In the genomic region with DNA sequence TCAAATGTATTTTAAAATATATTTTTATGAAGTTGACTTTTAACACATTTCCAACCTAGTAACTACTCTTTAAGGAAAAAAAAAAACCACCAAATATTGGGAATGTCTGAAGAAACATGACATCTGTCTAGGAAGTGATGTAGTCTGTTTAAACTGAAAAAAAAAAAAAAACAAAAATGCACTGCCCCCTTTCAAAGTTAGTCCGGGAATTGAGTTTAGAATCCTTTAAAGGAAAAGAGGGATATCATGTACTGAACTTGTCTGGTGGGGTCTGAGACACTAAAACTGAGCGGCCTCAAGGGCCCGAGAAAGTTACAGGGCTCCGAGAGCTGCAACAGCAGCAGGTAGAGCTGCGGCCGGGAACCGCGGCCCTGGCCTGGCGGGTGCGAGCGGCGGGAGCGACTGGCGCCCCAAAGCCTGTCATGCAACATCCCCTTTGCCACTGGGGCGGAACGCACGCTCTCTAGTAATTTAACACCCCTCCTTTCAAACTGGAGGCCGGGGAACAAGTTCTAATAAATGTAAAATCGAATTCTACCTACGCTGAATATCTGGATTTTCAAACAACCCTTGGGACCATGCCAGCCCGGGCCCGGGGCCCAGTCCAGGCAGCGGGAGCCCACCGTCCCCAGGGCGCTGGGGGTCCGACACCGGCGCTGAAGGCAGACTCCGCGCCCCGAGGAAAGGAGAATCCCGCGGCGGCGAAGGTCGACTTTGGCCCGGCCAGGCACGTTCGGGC, we compare ENCODE assay signal across 8 cellular contexts. TPM values are rescaled to one million over a fixed set of nuclear protein-coding genes. Genes with fewer than 3 reads are reported as not detected.
DNase-seq lines count a peak whose midpoint lies in the region; ATAC-seq and TF ChIP-seq lines count a peak whose summit lies in the region.

No MANE protein-coding gene starts in this region.

- H3K27me3 Mint-ChIP-seq in activated CD4-positive, alpha-beta memory T cell treated with anti-CD3 and anti-CD28 coated beads, Interleukin-2, amount 10 ng/mL, durations not matched to agents 7 days and 5 days: no peaks in the 10 kb centered on the region
- peaks cover 5% of the 10 kb centered on the region for H3K27me3 Mint-ChIP-seq in endothelial cell (ENCODE audit: unreplicated experiment)
- peaks cover 7% of the 10 kb centered on the region for H3K27me3 Mint-ChIP-seq in mesothelial cell of epicardium (ENCODE audit: low read depth)

- peak; percentile 43 for DNase-seq in NK-92 treated with Interleukin-12 subunit alpha and Interleukin-12 subunit beta, amount 100 ng/mL, for 24 hours (lab: John Stamatoyannopoulos, UW)
- DNase-seq in NK-92 (lab: John Stamatoyannopoulos, UW; ENCODE audit: unreplicated experiment): no peak
- peak; percentile 16 for DNase-seq in NCI-H2171 (lab: John Stamatoyannopoulos, UW)
- DNase-seq in activated CD4-positive, alpha-beta memory T cell treated with anti-CD3 and anti-CD28 coated beads, Interleukin-2, amount 10 ng/mL, durations not matched to agents 7 days and 5 days: peak; percentile 66
- peak; percentile 44 for DNase-seq in endothelial cell (ENCODE audit: low spot score)
- peak; percentile 29 to 69 for DNase-seq in mesothelial cell of epicardium (ENCODE audit: low spot score in 2 of 2, unreplicated experiment in 2 of 2)
- DNase-seq in stimulated activated CD8-positive, alpha-beta memory T cell treated with anti-CD3 and anti-CD28 coated beads, Interleukin-7, amount 100 ng/mL, for 4 hours (ENCODE audit: low read depth in 2 of 2): peak; percentile 4 to 36

- peak; percentile 75 for ATAC-seq in HG02938 (IDR thresholded peaks at IDR 0.05; ENCODE audit: unreplicated experiment)

- H3K4me1 Mint-ChIP-seq in activated CD4-positive, alpha-beta memory T cell treated with anti-CD3 and anti-CD28 coated beads, Interleukin-2, amount 10 ng/mL, durations not matched to agents 7 days and 5 days: peaks cover 53% of the 10 kb centered on the region
- H3K4me1 Mint-ChIP-seq in endothelial cell (ENCODE audit: unreplicated experiment) (peaks cover 40% of the 10 kb centered on the region), mesothelial cell of epicardium (peaks cover 45% of the 10 kb centered on the region)

- peaks cover 28% of the 10 kb centered on the region for H3K36me3 Mint-ChIP-seq in activated CD4-positive, alpha-beta memory T cell treated with anti-CD3 and anti-CD28 coated beads, Interleukin-2, amount 10 ng/mL, durations not matched to agents 7 days and 5 days (ENCODE audit: low read depth)
- H3K36me3 Mint-ChIP-seq in endothelial cell (ENCODE audit: low read depth, unreplicated experiment) (peaks cover 3% of the 10 kb centered on the region), mesothelial cell of epicardium (peaks cover 6% of the 10 kb centered on the region)

- H3K9me3 Mint-ChIP-seq in activated CD4-positive, alpha-beta memory T cell treated with anti-CD3 and anti-CD28 coated beads, Interleukin-2, amount 10 ng/mL, durations not matched to agents 7 days and 5 days: no peaks in the 10 kb centered on the region
- H3K9me3 Mint-ChIP-seq in endothelial cell (ENCODE audit: unreplicated experiment): no peaks in the 10 kb centered on the region
- H3K9me3 Mint-ChIP-seq in mesothelial cell of epicardium: no peaks in the 10 kb centered on the region

- CTCF ChIA-PET in activated CD4-positive, alpha-beta memory T cell treated with anti-CD3 and anti-CD28 coated beads, Interleukin-2, amount 10 ng/mL, durations not matched to agents 7 days and 5 days (lab: Charles Lee): interaction anchor here (2.3 to 4.0 kb wide), 2 partner anchors 94 to 135 kb away, joined by 7 to 22 read pairs; a partner anchor contains a TSS

- POLR2A ChIA-PET in activated CD4-positive, alpha-beta memory T cell treated with anti-CD3 and anti-CD28 coated beads, Interleukin-2, amount 10 ng/mL, durations not matched to agents 7 days and 5 days (lab: Charles Lee): interaction anchor here (0.7 to 3.4 kb wide), 10 partner anchors 14 to 218 kb away, joined by 3 to 17 read pairs (median 4); a partner anchor contains a TSS

- TF ChIP-seq CTCF in endothelial cell (IDR thresholded peaks at IDR 0.05; ENCODE audit: unreplicated experiment) (no peak), mesothelial cell of epicardium (IDR thresholded peaks at IDR 0.05; ENCODE audit: unreplicated experiment) (no peak)

- peak overlapping the region; percentile 77 for H3K27ac Mint-ChIP-seq in activated CD4-positive, alpha-beta memory T cell treated with anti-CD3 and anti-CD28 coated beads, Interleukin-2, amount 10 ng/mL, durations not matched to agents 7 days and 5 days
- H3K27ac Mint-ChIP-seq in endothelial cell (ENCODE audit: unreplicated experiment) (peak overlapping the region; percentile 74), mesothelial cell of epicardium (peak overlapping the region; percentile 95)

- peak overlapping the region; percentile 91 for H3K4me3 Mint-ChIP-seq in activated CD4-positive, alpha-beta memory T cell treated with anti-CD3 and anti-CD28 coated beads, Interleukin-2, amount 10 ng/mL, durations not matched to agents 7 days and 5 days
- peak overlapping the region; percentile 96 for H3K4me3 Mint-ChIP-seq in endothelial cell (ENCODE audit: unreplicated experiment)
- peak overlapping the region; percentile 89 for H3K4me3 Mint-ChIP-seq in mesothelial cell of epicardium

RNA-seq across cellular contexts. Expression of a gene that starts 0.8 kb away (rescaled TPM):
- 10 to 100 TPM; 53.5 to 54.4 TPM for total RNA-seq in activated CD4-positive, alpha-beta memory T cell treated with anti-CD3 and anti-CD28 coated beads, Interleukin-2, amount 10 ng/mL, durations not matched to agents 7 days and 5 days
- 225 TPM for total RNA-seq in endothelial cell (ENCODE audit: unreplicated experiment)
- 117 to 127 TPM (median 126 TPM) in 3 replicates for total RNA-seq in mesothelial cell of epicardium
